ENCODE assay signal across 22 cellular contexts in genomic region chr13:40179421-40179820, GRCh38.
"Had no signal": no experiment of that assay in that cellular context is flagged by ENCODE, and none has a peak within 500 bp of the region (broad histone marks: within the 10 kb centered on the region; RNA-seq: fewer than 3 reads in every experiment).

No MANE protein-coding gene starts in this region.

- H3K4me3 ChIP-seq: cardiac muscle cell, esophagus squamous epithelium, gastroesophageal sphincter, heart left ventricle, left lung, stomach, suprapubic skin, tibial nerve had no signal

- H3K27me3 ChIP-seq: cardiac muscle cell, esophagus squamous epithelium, gastroesophageal sphincter, heart left ventricle, left lung, stomach, suprapubic skin, tibial nerve had no signal

- H3K9me3 ChIP-seq: esophagus squamous epithelium, gastroesophageal sphincter, heart left ventricle, left lung, stomach, suprapubic skin, tibial nerve had no signal

- DNase-seq: activated CD4-positive, alpha-beta T cell treated with anti-CD3 and anti-CD28 coated beads, Interleukin-2, amount 10 ng/mL, durations not matched to agents 24 days and 14 days; activated CD8-positive, alpha-beta memory T cell treated with anti-CD3 and anti-CD28 coated beads, Interleukin-2, amount 50 U/mL, for 4 hours; activated naive CD4-positive, alpha-beta T cell; activated T-cell treated with anti-CD3 and anti-CD28 coated beads, Interleukin-2, amount 50 U/mL, for 24 hours; amygdala; cortex of kidney; endodermal cell; esophagus squamous epithelium; heart left ventricle; islet precursor cell; left lung; nucleus accumbens; stimulated activated CD4-positive, alpha-beta T cell treated with anti-CD3 and anti-CD28 coated beads, Interleukin-2, amount 100 ng/mL, for 24 hours; stomach; SW 1271 had no signal

- H3K27ac Mint-ChIP-seq: activated CD4-positive, alpha-beta T cell treated with anti-CD3 and anti-CD28 coated beads, Interleukin-2, amount 10 ng/mL, durations not matched to agents 24 days and 14 days; activated T-cell treated with anti-CD3 and anti-CD28 coated beads, Interleukin-2, amount 50 U/mL, for 24 hours; activated T-helper 2 cell treated with anti-CD3 and anti-CD28 coated beads, Interferon-gamma antibody, Interleukin-2, Interleukin-4, amounts not matched to agents 10 μg/mL and 5 μg/mL and 100 μg/mL, durations not matched to agents 14 hours and 24 hours and 36 hours; endodermal cell; stimulated activated effector memory CD8-positive, alpha-beta T cell treated with anti-CD3 and anti-CD28 coated beads, Interleukin-12 subunit alpha, Interleukin-12 subunit beta, amount 100 ng/mL, for 72 hours had no signal

- H3K27ac ChIP-seq: cardiac muscle cell, esophagus squamous epithelium, gastroesophageal sphincter, heart left ventricle, left lung, stomach, suprapubic skin, tibial nerve had no signal

- H3K9me3 Mint-ChIP-seq: activated CD4-positive, alpha-beta T cell treated with anti-CD3 and anti-CD28 coated beads, Interleukin-2, amount 10 ng/mL, durations not matched to agents 24 days and 14 days; activated T-cell treated with anti-CD3 and anti-CD28 coated beads, Interleukin-2, amount 50 U/mL, for 24 hours; activated T-helper 2 cell treated with anti-CD3 and anti-CD28 coated beads, Interferon-gamma antibody, Interleukin-2, Interleukin-4, amounts not matched to agents 10 μg/mL and 5 μg/mL and 100 μg/mL, durations not matched to agents 14 hours and 24 hours and 36 hours; endodermal cell; stimulated activated effector memory CD8-positive, alpha-beta T cell treated with anti-CD3 and anti-CD28 coated beads, Interleukin-12 subunit alpha, Interleukin-12 subunit beta, amount 100 ng/mL, for 72 hours had no signal

- H3K36me3 ChIP-seq: cardiac muscle cell, esophagus squamous epithelium, gastroesophageal sphincter, heart left ventricle, left lung, stomach, suprapubic skin, tibial nerve had no signal

- H3K4me3 Mint-ChIP-seq: activated CD4-positive, alpha-beta T cell treated with anti-CD3 and anti-CD28 coated beads, Interleukin-2, amount 10 ng/mL, durations not matched to agents 24 days and 14 days; activated T-cell treated with anti-CD3 and anti-CD28 coated beads, Interleukin-2, amount 50 U/mL, for 24 hours; endodermal cell; stimulated activated effector memory CD8-positive, alpha-beta T cell treated with anti-CD3 and anti-CD28 coated beads, Interleukin-12 subunit alpha, Interleukin-12 subunit beta, amount 100 ng/mL, for 72 hours had no signal

- ATAC-seq: gastroesophageal sphincter; heart left ventricle; left lung; sciatic nerve; stimulated activated effector memory CD8-positive, alpha-beta T cell treated with anti-CD3 and anti-CD28 coated beads, Interleukin-12 subunit alpha, Interleukin-12 subunit beta, amount 100 ng/mL, for 72 hours had no signal

- H3K27me3 Mint-ChIP-seq: activated CD4-positive, alpha-beta T cell treated with anti-CD3 and anti-CD28 coated beads, Interleukin-2, amount 10 ng/mL, durations not matched to agents 24 days and 14 days; activated T-cell treated with anti-CD3 and anti-CD28 coated beads, Interleukin-2, amount 50 U/mL, for 24 hours had no signal

- H3K36me3 Mint-ChIP-seq: stimulated activated effector memory CD8-positive, alpha-beta T cell treated with anti-CD3 and anti-CD28 coated beads, Interleukin-12 subunit alpha, Interleukin-12 subunit beta, amount 100 ng/mL, for 72 hours had no signal

- H3K4me1 Mint-ChIP-seq: stimulated activated effector memory CD8-positive, alpha-beta T cell treated with anti-CD3 and anti-CD28 coated beads, Interleukin-12 subunit alpha, Interleukin-12 subunit beta, amount 100 ng/mL, for 72 hours had no signal
